8 cellular contexts compared by ENCODE assay signal in the genomic region with DNA sequence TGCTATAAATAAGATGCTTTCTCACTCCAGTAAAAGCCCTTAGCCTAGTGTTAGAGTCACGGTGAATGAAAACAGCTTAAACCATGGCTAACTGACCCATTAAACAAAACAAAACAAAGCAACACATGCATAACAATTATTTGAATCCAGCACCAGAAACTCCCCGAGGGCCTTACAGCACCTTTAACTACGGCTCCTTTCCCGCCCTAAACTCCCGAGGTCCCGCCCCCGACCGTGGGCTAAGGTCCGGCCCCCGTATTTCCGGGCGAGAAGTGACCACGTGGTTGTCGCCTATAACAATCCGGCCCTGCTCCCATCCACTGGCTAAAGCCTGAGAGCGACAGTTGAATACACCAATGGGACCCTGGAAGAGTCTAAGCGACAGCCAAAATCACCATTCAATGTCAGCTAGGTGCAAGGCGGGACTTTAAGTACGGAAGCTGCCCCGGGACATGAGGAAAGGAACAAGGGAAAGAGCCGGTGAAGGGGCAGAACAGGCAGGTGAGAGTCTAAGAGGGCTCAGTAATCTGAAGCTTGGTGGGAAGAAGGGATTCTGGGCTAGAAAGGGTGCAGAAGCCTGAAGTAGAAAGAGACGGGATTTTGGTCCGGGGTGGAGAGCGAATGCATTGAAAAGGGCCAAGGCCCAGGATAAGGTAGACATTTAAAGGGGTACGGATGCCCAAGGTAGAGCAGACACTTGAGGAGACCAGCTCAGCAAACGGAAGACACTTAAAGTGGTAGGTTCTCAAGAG. TPM values are rescaled to one million over a fixed set of nuclear protein-coding genes. Genes with fewer than 3 reads are reported as not detected.
DNase-seq lines count a peak whose midpoint lies in the region; ATAC-seq and TF ChIP-seq lines count a peak whose summit lies in the region.

Gene FLAD1 (plus strand): TSS at position 448 of the 752 bp plus-strand sequence. CDS start 351 bp downstream, outside the sequence.

- H3K27me3 ChIP-seq in smooth muscle cell (ENCODE audit: low read depth), result no peaks in the 10 kb centered on the region

- CTCF ChIA-PET in WTC11 (lab: Charles Lee), result interaction anchor here (0.5 to 5.8 kb wide), 19 partner anchors 10 to 184 kb away, joined by 3 to 50 read pairs (median 5); partner anchors contain the start of genes ADAM15, CKS1B, LENEP and PBXIP1

- WGBS in smooth muscle cell (ENCODE audit: low lambda C conversion rate), result under 1% methylated on average over 26 of the region's 26 CpGs

- peak within 1 kb of the TSS; percentile 82 for H3K9ac ChIP-seq in smooth muscle cell (ENCODE audit: low read depth)

- H3K9me3 ChIP-seq in smooth muscle cell (replicated peaks; ENCODE audit: low read depth), result no peaks in the 10 kb centered on the region

- ATAC-seq in GM19025 (IDR thresholded peaks at IDR 0.05; ENCODE audit: low read depth, unreplicated experiment), result peak; percentile 99
- peak; percentile 98 for ATAC-seq in HG03280 (IDR thresholded peaks at IDR 0.05; ENCODE audit: unreplicated experiment)
- ATAC-seq in WTC11, result peak; percentile 99

- no peaks in the 10 kb centered on the region for H3K9me3 Mint-ChIP-seq in WTC11
- no peaks in the 10 kb centered on the region for H3K9me3 Mint-ChIP-seq in immature natural killer cell

- H3K4me3 Mint-ChIP-seq in WTC11 (no peak within 1 kb of the TSS), immature natural killer cell (no peak within 1 kb of the TSS)

- H3K36me3 Mint-ChIP-seq in WTC11 (peaks cover 39% of the 10 kb centered on the region), immature natural killer cell (peaks cover 0 to 3% (median 0%) of the 10 kb centered on the region in 3 donors)

- peak within 1 kb of the TSS; percentile 100 for H3K4me2 ChIP-seq in smooth muscle cell

- H3K4me3 ChIP-seq in AG09309 (ENCODE audit: control insufficient read depth, low read depth, low read length) (peak within 1 kb of the TSS; percentile 79), smooth muscle cell (peak within 1 kb of the TSS; percentile 74)

- H4K20me1 ChIP-seq in smooth muscle cell (ENCODE audit: low read depth), result no peaks in the 10 kb centered on the region

- TF ChIP-seq CTCF in AG09309 (IDR thresholded peaks at IDR 0.05; ENCODE audit: control insufficient read depth, insufficient read depth, low read depth, low read length, missing control alignments) (no peak), WTC11 (IDR thresholded peaks at IDR 0.05) (no peak), smooth muscle cell (IDR thresholded peaks at IDR 0.05; ENCODE audit: borderline replicate concordance, insufficient read depth, poor library complexity, severe bottlenecking) (no peak)

- peak within 1 kb of the TSS; percentile 86 for H2AFZ ChIP-seq in smooth muscle cell (ENCODE audit: low read depth)

- peak within 1 kb of the TSS; percentile 70; the same call in 1 of the 2 replicates for H3K27ac Mint-ChIP-seq in WTC11
- peak within 1 kb of the TSS in 1 of 6 donors; percentile 82 for H3K27ac Mint-ChIP-seq in immature natural killer cell

- H3K27ac ChIP-seq in caudate nucleus (ENCODE audit: low read depth, low read length) (peak within 1 kb of the TSS; percentile 58), smooth muscle cell (ENCODE audit: low read depth) (peak within 1 kb of the TSS; percentile 12)

- H3K36me3 ChIP-seq in smooth muscle cell (ENCODE audit: low read depth), result no peaks in the 10 kb centered on the region

- DNase-seq in AG09309 (ENCODE audit: low read depth) (peak; percentile 99), NCI-H345 (lab: John Stamatoyannopoulos, UW) (peak; percentile 100), WTC11 (ENCODE audit: low spot score) (peak; percentile 98), caudate nucleus (lab: John Stamatoyannopoulos, UW) (peak; percentile 76 to 99 (median 95)), immature natural killer cell (peak; percentile 95 to 97 (median 96)), smooth muscle cell (lab: John Stamatoyannopoulos, UW; ENCODE audit: unreplicated experiment) (peak; percentile 74)

- H3K27me3 Mint-ChIP-seq in WTC11 (ENCODE audit: low read depth), result no peaks in the 10 kb centered on the region
- no peaks in the 10 kb centered on the region for H3K27me3 Mint-ChIP-seq in immature natural killer cell (ENCODE audit: low read depth in 3 of 3)

- peaks cover 9% of the 10 kb centered on the region for H3K4me1 ChIP-seq in smooth muscle cell (ENCODE audit: low read depth)

- POLR2A ChIA-PET in WTC11 (lab: Charles Lee), result interaction anchor here (1.0 to 3.7 kb wide), 10 partner anchors 10 to 47 kb away, joined by 3 to 123 read pairs (median 8); partner anchors contain the start of genes LENEP, PBXIP1, PMVK and PYGO2

- peaks cover 34% of the 10 kb centered on the region for H3K79me2 ChIP-seq in smooth muscle cell (ENCODE audit: low read depth)

- H3F3A ChIP-seq in smooth muscle cell (ENCODE audit: low read depth), result no peaks in the 10 kb centered on the region

- H3K4me1 Mint-ChIP-seq in WTC11 (peaks cover 10% of the 10 kb centered on the region), immature natural killer cell (peaks cover under 1 to 2% of the 10 kb centered on the region in 2 donors)

TF ChIP-seq in WTC11, 78 proteins besides CTCF, POLR2A, EP300 and RAD21 (continues in another document):
- TF ChIP-seq NFYB (CRISPR knock-in tag; conservative IDR thresholded peaks at IDR 0.05; ENCODE audit: low read depth) (peak; percentile 98), GABPB1 (CRISPR knock-in tag; IDR thresholded peaks at IDR 0.05) (no peak), JUN (CRISPR knock-in tag; IDR thresholded peaks at IDR 0.05) (no peak), ZNF532 (CRISPR knock-in tag; IDR thresholded peaks at IDR 0.05; ENCODE audit: borderline replicate concordance) (no peak), ZNF671 (CRISPR knock-in tag; IDR thresholded peaks at IDR 0.05) (no peak), FOXK1 (CRISPR knock-in tag; IDR thresholded peaks at IDR 0.05) (peak; percentile 63; the same call in 1 of the 2 replicates)
- TF ChIP-seq, protein P1, sequence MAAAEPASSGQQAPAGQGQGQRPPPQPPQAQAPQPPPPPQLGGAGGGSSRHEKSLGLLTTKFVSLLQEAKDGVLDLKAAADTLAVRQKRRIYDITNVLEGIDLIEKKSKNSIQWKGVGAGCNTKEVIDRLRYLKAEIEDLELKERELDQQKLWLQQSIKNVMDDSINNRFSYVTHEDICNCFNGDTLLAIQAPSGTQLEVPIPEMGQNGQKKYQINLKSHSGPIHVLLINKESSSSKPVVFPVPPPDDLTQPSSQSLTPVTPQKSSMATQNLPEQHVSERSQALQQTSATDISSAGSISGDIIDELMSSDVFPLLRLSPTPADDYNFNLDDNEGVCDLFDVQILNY (CRISPR knock-in tag; IDR thresholded peaks at IDR 0.05), result peak; percentile 85
- TF ChIP-seq, protein P2, sequence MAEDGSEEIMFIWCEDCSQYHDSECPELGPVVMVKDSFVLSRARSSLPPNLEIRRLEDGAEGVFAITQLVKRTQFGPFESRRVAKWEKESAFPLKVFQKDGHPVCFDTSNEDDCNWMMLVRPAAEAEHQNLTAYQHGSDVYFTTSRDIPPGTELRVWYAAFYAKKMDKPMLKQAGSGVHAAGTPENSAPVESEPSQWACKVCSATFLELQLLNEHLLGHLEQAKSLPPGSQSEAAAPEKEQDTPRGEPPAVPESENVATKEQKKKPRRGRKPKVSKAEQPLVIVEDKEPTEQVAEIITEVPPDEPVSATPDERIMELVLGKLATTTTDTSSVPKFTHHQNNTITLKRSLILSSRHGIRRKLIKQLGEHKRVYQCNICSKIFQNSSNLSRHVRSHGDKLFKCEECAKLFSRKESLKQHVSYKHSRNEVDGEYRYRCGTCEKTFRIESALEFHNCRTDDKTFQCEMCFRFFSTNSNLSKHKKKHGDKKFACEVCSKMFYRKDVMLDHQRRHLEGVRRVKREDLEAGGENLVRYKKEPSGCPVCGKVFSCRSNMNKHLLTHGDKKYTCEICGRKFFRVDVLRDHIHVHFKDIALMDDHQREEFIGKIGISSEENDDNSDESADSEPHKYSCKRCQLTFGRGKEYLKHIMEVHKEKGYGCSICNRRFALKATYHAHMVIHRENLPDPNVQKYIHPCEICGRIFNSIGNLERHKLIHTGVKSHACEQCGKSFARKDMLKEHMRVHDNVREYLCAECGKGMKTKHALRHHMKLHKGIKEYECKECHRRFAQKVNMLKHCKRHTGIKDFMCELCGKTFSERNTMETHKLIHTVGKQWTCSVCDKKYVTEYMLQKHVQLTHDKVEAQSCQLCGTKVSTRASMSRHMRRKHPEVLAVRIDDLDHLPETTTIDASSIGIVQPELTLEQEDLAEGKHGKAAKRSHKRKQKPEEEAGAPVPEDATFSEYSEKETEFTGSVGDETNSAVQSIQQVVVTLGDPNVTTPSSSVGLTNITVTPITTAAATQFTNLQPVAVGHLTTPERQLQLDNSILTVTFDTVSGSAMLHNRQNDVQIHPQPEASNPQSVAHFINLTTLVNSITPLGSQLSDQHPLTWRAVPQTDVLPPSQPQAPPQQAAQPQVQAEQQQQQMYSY (CRISPR knock-in tag; IDR thresholded peaks at IDR 0.05), result no peak

RNA-seq across cellular contexts. Expression of gene FLAD1, which starts in this region (rescaled TPM):
- total RNA-seq in WTC11 (2021), result 71.1 to 88.3 TPM (median 71.2 TPM) in 3 replicates
- polyA plus RNA-seq in immature natural killer cell, result 10 to 100 TPM; 40.9 to 99.7 (median 41.7) TPM
- total RNA-seq in smooth muscle cell, result 30.7 and 31.1 TPM in 2 replicates
- polyA plus RNA-seq in smooth muscle cell, result 51.4 and 52.1 TPM in 2 replicates

Comparison
In these comparisons a context has a peak if more than half of its experiments do, and no peak if none do; other contexts are left out.
1. Peak in every context shown above with its lines: DNase-seq, ATAC-seq, H3K4me3 ChIP-seq and H3K27ac ChIP-seq.